In the genomic region with DNA sequence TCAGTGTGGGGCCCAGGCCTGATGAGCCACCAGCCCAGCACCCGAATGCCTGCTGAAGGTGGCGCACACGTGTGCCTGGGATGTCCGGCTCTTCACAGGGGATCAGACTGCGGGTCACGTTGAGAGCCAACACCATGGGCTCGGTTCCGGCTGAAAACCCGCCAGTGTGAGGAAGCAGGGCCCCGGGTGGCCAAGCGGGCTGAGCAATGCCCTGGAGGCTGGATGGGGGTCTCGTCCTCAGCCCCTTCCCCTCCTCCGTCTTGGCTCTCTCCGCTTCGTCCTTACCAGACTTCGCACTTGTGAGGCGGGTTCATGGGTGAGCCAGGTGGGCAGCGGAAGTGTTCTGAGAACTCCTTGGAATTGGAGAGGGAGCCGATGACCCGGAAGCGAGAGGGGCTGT, we compare ENCODE assay signal across 3 cellular contexts.
TF ChIP-seq lines count a peak whose summit lies in the region.

No MANE protein-coding gene starts in this region.

TF ChIP-seq in SK-N-SH, 30 proteins besides CTCF, POLR2A, EP300 and RAD21:
- TF ChIP-seq YY1 (IDR thresholded peaks at IDR 0.05; ENCODE audit: low read depth) (no peak), TEAD4 (IDR thresholded peaks at IDR 0.05; ENCODE audit: borderline replicate concordance, insufficient read depth) (no peak), GATA2 (CRISPR knock-in tag; IDR thresholded peaks at IDR 0.05) (no peak), IRF3 (IDR thresholded peaks at IDR 0.05; ENCODE audit: low read depth, low read length) (no peak), RXRA (IDR thresholded peaks at IDR 0.05; ENCODE audit: borderline replicate concordance, low read depth) (no peak), GABPA (IDR thresholded peaks at IDR 0.05; ENCODE audit: low read depth) (no peak), PBX3 (IDR thresholded peaks at IDR 0.05) (no peak), SMC3 (IDR thresholded peaks at IDR 0.05; ENCODE audit: low read depth, low read length) (no peak), FOXJ3 (CRISPR knock-in tag; IDR thresholded peaks at IDR 0.05) (no peak), FOSL2 (IDR thresholded peaks at IDR 0.05; ENCODE audit: borderline replicate concordance, low read depth) (no peak)
- TF ChIP-seq, protein P1, sequence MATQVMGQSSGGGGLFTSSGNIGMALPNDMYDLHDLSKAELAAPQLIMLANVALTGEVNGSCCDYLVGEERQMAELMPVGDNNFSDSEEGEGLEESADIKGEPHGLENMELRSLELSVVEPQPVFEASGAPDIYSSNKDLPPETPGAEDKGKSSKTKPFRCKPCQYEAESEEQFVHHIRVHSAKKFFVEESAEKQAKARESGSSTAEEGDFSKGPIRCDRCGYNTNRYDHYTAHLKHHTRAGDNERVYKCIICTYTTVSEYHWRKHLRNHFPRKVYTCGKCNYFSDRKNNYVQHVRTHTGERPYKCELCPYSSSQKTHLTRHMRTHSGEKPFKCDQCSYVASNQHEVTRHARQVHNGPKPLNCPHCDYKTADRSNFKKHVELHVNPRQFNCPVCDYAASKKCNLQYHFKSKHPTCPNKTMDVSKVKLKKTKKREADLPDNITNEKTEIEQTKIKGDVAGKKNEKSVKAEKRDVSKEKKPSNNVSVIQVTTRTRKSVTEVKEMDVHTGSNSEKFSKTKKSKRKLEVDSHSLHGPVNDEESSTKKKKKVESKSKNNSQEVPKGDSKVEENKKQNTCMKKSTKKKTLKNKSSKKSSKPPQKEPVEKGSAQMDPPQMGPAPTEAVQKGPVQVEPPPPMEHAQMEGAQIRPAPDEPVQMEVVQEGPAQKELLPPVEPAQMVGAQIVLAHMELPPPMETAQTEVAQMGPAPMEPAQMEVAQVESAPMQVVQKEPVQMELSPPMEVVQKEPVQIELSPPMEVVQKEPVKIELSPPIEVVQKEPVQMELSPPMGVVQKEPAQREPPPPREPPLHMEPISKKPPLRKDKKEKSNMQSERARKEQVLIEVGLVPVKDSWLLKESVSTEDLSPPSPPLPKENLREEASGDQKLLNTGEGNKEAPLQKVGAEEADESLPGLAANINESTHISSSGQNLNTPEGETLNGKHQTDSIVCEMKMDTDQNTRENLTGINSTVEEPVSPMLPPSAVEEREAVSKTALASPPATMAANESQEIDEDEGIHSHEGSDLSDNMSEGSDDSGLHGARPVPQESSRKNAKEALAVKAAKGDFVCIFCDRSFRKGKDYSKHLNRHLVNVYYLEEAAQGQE (IDR thresholded peaks at IDR 0.05; ENCODE audit: low read depth, low read length), result no peak

TF ChIP-seq in SK-N-SH treated with all-trans-retinoic acid at 6 μM for 48 hours, 23 proteins besides CTCF, POLR2A, EP300 and RAD21:
- TF ChIP-seq ZFP3 (CRISPR knock-in tag; IDR thresholded peaks at IDR 0.05) (no peak), OSR1 (CRISPR knock-in tag; IDR thresholded peaks at IDR 0.05) (no peak), GLIS3 (CRISPR knock-in tag; IDR thresholded peaks at IDR 0.05) (no peak), ZNF565 (CRISPR knock-in tag; conservative IDR thresholded peaks at IDR 0.05; ENCODE audit: low read depth) (no peak), BACH2 (CRISPR knock-in tag; IDR thresholded peaks at IDR 0.05; ENCODE audit: borderline replicate concordance) (no peak), ESRRG (CRISPR knock-in tag; IDR thresholded peaks at IDR 0.05) (no peak), TOX (CRISPR knock-in tag; IDR thresholded peaks at IDR 0.05; ENCODE audit: borderline replicate concordance) (no peak), PATZ1 (CRISPR knock-in tag; IDR thresholded peaks at IDR 0.05; ENCODE audit: borderline replicate concordance) (no peak), ARNTL (CRISPR knock-in tag; IDR thresholded peaks at IDR 0.05; ENCODE audit: borderline replicate concordance, low read depth) (no peak), PPARA (CRISPR knock-in tag; IDR thresholded peaks at IDR 0.05; ENCODE audit: borderline replicate concordance) (no peak), SNAI2 (CRISPR knock-in tag; IDR thresholded peaks at IDR 0.05) (no peak), TCF4 (CRISPR knock-in tag; IDR thresholded peaks at IDR 0.05; ENCODE audit: borderline replicate concordance) (no peak)
- TF ChIP-seq, protein P2, sequence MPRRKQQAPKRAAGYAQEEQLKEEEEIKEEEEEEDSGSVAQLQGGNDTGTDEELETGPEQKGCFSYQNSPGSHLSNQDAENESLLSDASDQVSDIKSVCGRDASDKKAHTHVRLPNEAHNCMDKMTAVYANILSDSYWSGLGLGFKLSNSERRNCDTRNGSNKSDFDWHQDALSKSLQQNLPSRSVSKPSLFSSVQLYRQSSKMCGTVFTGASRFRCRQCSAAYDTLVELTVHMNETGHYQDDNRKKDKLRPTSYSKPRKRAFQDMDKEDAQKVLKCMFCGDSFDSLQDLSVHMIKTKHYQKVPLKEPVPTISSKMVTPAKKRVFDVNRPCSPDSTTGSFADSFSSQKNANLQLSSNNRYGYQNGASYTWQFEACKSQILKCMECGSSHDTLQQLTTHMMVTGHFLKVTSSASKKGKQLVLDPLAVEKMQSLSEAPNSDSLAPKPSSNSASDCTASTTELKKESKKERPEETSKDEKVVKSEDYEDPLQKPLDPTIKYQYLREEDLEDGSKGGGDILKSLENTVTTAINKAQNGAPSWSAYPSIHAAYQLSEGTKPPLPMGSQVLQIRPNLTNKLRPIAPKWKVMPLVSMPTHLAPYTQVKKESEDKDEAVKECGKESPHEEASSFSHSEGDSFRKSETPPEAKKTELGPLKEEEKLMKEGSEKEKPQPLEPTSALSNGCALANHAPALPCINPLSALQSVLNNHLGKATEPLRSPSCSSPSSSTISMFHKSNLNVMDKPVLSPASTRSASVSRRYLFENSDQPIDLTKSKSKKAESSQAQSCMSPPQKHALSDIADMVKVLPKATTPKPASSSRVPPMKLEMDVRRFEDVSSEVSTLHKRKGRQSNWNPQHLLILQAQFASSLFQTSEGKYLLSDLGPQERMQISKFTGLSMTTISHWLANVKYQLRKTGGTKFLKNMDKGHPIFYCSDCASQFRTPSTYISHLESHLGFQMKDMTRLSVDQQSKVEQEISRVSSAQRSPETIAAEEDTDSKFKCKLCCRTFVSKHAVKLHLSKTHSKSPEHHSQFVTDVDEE (CRISPR knock-in tag; IDR thresholded peaks at IDR 0.05), result no peak
- TF ChIP-seq, protein P3, sequence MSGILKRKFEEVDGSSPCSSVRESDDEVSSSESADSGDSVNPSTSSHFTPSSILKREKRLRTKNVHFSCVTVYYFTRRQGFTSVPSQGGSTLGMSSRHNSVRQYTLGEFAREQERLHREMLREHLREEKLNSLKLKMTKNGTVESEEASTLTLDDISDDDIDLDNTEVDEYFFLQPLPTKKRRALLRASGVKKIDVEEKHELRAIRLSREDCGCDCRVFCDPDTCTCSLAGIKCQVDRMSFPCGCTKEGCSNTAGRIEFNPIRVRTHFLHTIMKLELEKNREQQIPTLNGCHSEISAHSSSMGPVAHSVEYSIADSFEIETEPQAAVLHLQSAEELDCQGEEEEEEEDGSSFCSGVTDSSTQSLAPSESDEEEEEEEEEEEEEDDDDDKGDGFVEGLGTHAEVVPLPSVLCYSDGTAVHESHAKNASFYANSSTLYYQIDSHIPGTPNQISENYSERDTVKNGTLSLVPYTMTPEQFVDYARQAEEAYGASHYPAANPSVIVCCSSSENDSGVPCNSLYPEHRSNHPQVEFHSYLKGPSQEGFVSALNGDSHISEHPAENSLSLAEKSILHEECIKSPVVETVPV (CRISPR knock-in tag; IDR thresholded peaks at IDR 0.05), result no peak

TF ChIP-seq in endothelial cell of umbilical vein, 7 proteins besides CTCF, POLR2A, EP300 and RAD21:
- TF ChIP-seq EZH2 (IDR thresholded peaks at IDR 0.05; ENCODE audit: borderline replicate concordance, low read depth, low read length, severe bottlenecking), result no peak
- TF ChIP-seq JUN (IDR thresholded peaks at IDR 0.05; ENCODE audit: borderline replicate concordance, insufficient read depth, insufficient read length, low read depth), result no peak
- TF ChIP-seq MYC (IDR thresholded peaks at IDR 0.05; ENCODE audit: low read depth, low read length), result no peak
- no peak for TF ChIP-seq MAX (IDR thresholded peaks at IDR 0.05; ENCODE audit: insufficient read depth, insufficient read length)
- no peak for TF ChIP-seq GATA2 (IDR thresholded peaks at IDR 0.05; ENCODE audit: insufficient read depth, insufficient read length, low read depth, low read length)
- TF ChIP-seq FOS (IDR thresholded peaks at IDR 0.05; ENCODE audit: borderline replicate concordance, insufficient read depth, low read length), result no peak
- no peak for TF ChIP-seq POLR2AphosphoS5 (IDR thresholded peaks at IDR 0.05; ENCODE audit: insufficient read depth, low read depth, low read length)
